In the genomic region with DNA sequence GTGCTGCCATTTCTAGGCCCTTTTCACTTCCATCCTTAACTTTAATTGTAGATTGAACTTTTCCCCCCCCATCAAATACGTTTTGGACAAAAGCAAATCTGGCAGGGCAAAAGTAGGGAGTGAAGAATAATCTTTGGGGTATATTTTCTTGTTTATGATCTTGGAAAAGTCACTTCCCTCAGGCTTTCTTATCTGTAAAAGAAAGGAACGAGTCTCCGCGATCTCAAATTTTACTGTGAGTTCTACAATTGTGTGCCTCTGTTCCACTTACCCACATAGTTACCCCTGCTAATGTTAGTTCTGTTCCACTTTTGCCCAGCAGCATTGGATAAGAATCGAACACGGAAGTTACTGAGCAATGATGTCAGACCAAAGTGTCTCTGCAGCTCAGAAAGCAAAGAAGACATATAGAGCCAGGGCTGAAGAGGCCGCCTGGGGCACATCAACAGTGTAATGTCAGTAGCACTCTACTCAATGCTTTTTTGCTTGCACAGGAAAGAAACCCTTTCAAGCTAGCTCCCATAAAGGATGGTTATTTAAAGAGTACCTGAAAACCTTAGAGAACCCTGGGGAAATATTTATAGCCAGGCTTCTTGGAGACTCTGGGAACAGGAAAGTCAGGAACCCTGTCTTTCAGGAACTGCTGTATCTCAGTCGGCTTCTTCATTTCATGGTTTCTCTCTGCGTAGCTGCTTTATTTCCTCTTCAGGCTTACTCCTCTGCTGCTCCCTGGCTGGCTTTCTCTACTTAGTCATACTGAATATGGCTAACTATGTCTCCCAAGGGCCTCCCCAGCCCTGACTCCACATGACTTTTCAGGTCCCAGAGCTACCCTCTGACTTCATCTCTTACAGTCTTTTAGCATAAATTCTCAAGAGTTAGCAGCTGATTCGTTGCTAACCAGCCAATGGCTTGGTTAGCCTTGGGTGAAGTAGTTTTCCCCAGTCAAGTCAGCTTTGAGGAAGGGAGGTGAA, we compare ENCODE assay signal across 1 cellular context.
TF ChIP-seq lines count a peak whose summit lies in the region.

No MANE protein-coding gene starts in this region.

TF ChIP-seq in HepG2, 621 proteins besides CTCF, POLR2A, EP300 and RAD21 (continued from another document):
- TF ChIP-seq, protein P1, sequence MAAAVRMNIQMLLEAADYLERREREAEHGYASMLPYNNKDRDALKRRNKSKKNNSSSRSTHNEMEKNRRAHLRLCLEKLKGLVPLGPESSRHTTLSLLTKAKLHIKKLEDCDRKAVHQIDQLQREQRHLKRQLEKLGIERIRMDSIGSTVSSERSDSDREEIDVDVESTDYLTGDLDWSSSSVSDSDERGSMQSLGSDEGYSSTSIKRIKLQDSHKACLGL (CRISPR knock-in tag; IDR thresholded peaks at IDR 0.05), result no peak
- TF ChIP-seq ZNF446 (CRISPR knock-in tag; IDR thresholded peaks at IDR 0.05), result no peak
